Comparison of ENCODE assay signal across 12 cellular contexts in the genomic region with DNA sequence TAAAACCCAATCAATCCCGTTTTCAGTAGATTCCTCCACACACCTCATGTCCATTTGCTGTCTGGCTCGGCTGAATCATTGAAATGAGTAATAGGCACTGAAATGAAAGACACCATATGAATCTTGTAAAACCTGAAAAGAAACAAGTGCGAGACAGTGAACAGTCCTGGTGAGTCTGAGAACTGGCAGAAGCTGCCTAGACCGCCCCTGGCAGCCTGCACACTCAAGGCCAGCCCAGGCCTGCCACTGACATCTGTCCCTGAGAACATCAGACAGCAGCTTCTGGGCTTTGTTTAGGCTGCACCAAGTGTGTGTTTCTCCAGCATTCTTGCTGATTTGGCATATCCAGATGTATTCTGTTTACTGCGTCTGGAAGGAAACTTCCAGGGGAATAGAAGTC. TPM values are rescaled to one million over a fixed set of nuclear protein-coding genes. Genes with fewer than 3 reads are reported as not detected.
A peak's percentile ranks its signal among the peaks of the same experiment; 100 is the strongest.
DNase-seq lines count a peak whose midpoint lies in the region; ATAC-seq and TF ChIP-seq lines count a peak whose summit lies in the region.
"Had no signal": no experiment of that assay in that cellular context is flagged by ENCODE, and none has a peak within 500 bp of the region (broad histone marks: within the 10 kb centered on the region; RNA-seq: fewer than 3 reads in every experiment).

No MANE protein-coding gene starts in this region.

- H3K79me2 ChIP-seq in GM23248 (ENCODE audit: insufficient read depth) = no peaks in the 10 kb centered on the region

- H3K27me3 ChIP-seq in GM23248 (replicated peaks; ENCODE audit: insufficient read depth) (no peaks in the 10 kb centered on the region), left ventricle myocardium inferior (ENCODE audit: low read depth) (no peaks in the 10 kb centered on the region), skeletal muscle satellite cell (ENCODE audit: control insufficient read depth, insufficient read depth, low read length) (no peaks in the 10 kb centered on the region)
- H3K27me3 ChIP-seq: ascending aorta had no signal

- peaks cover 17% of the 10 kb centered on the region for H3K4me1 ChIP-seq in GM23248 (ENCODE audit: insufficient read depth)
- H3K4me1 ChIP-seq in left ventricle myocardium inferior = peaks cover 9% of the 10 kb centered on the region
- peaks cover 24% of the 10 kb centered on the region for H3K4me1 ChIP-seq in skeletal muscle satellite cell (ENCODE audit: control insufficient read depth, insufficient read depth, low read length)
- H3K4me1 ChIP-seq: ascending aorta had no signal

- peak overlapping the region; percentile 21 for H3K9ac ChIP-seq in GM23248
- H3K9ac ChIP-seq in skeletal muscle satellite cell (ENCODE audit: low read depth, low read length) = peak overlapping the region; percentile 41

- H2AFZ ChIP-seq in GM23248 = no peak overlapping the region

- TF ChIP-seq CTCF in left ventricle myocardium inferior (IDR thresholded peaks at IDR 0.05; ENCODE audit: borderline replicate concordance) = no peak

- no peak overlapping the region for H3K27ac Mint-ChIP-seq in effector memory CD8-positive, alpha-beta T cell

- no peak overlapping the region for H3K4me3 Mint-ChIP-seq in effector memory CD8-positive, alpha-beta T cell

- H3F3A ChIP-seq in GM23248 (ENCODE audit: insufficient read depth) = peaks cover 25% of the 10 kb centered on the region

- DNase-seq in GM23248 = peak; percentile 88
- DNase-seq in T1000 (lab: John Stamatoyannopoulos, UW) = peak; percentile 10
- no peak for DNase-seq in left ventricle myocardium inferior
- no peak for DNase-seq in effector memory CD8-positive, alpha-beta T cell
- no peak for DNase-seq in activated gamma-delta T cell treated with Interleukin-2 at 50 U/mL for 16 hours
- DNase-seq in HuH-7.5 (ENCODE audit: low spot score) = no peak
- DNase-seq: left cardiac atrium; stimulated activated CD4-positive, alpha-beta T cell treated with anti-CD3 and anti-CD28 coated beads, Interleukin-4, amount 100 ng/mL, for 24 hours had no signal

- ATAC-seq in effector memory CD8-positive, alpha-beta T cell (replicated peaks) = no peak
- ATAC-seq in HG03432 (IDR thresholded peaks at IDR 0.05; ENCODE audit: unreplicated experiment) = no peak

- H3K9me3 Mint-ChIP-seq in effector memory CD8-positive, alpha-beta T cell = no peaks in the 10 kb centered on the region

- peak overlapping the region; percentile 39 for H3K4me2 ChIP-seq in GM23248 (ENCODE audit: unreplicated experiment)
- peak overlapping the region; percentile 26 for H3K4me2 ChIP-seq in skeletal muscle satellite cell (ENCODE audit: low read length)

- WGBS in GM23248 (ENCODE audit: low coverage in 1 of 2, low lambda C conversion rate in 2 of 2, missing lambda C conversion rate in 2 of 2), 2 experiments = 1 to 3% methylated on average over 5 of the region's 5 CpGs

- no peaks in the 10 kb centered on the region for H3K9me2 ChIP-seq in GM23248 (ENCODE audit: insufficient read depth)

- H3K36me3 Mint-ChIP-seq in effector memory CD8-positive, alpha-beta T cell (ENCODE audit: insufficient read depth) = peaks cover 4% of the 10 kb centered on the region

- no peaks in the 10 kb centered on the region for H3K27me3 Mint-ChIP-seq in effector memory CD8-positive, alpha-beta T cell

- intact Hi-C loops in left ventricle myocardium inferior (cut with micrococcal nuclease) = no loop called here

- H3K27ac ChIP-seq in GM23248 (peak overlapping the region; percentile 60), left ventricle myocardium inferior (replicated peaks) (peak overlapping the region; percentile 14)
- H3K27ac ChIP-seq: ascending aorta, VCaP had no signal

- peaks cover 0 to 4% of the 10 kb centered on the region in 2 donors for H3K4me1 Mint-ChIP-seq in effector memory CD8-positive, alpha-beta T cell (ENCODE audit: low read depth in 2 of 2)

- H4K20me1 ChIP-seq in GM23248 (ENCODE audit: insufficient read depth) = no peaks in the 10 kb centered on the region

- 0 out of 2 replicates have a peak overlapping the region, but pooled peaks have one; percentile 19 for H3K4me3 ChIP-seq in GM23248
- no peak overlapping the region for H3K4me3 ChIP-seq in left ventricle myocardium inferior
- H3K4me3 ChIP-seq in skeletal muscle satellite cell (ENCODE audit: low read length) = no peak overlapping the region
- H3K4me3 ChIP-seq: ascending aorta had no signal

- no peaks in the 10 kb centered on the region for H3K9me3 ChIP-seq in GM23248 (ENCODE audit: low read depth)
- H3K9me3 ChIP-seq in left ventricle myocardium inferior (replicated peaks) = no peaks in the 10 kb centered on the region
- H3K9me3 ChIP-seq in skeletal muscle satellite cell (replicated peaks; ENCODE audit: low read length) = no peaks in the 10 kb centered on the region
- H3K9me3 ChIP-seq: ascending aorta had no signal

- H3K36me3 ChIP-seq in GM23248 (ENCODE audit: low read depth) (no peaks in the 10 kb centered on the region), left ventricle myocardium inferior (peaks cover 14% of the 10 kb centered on the region), skeletal muscle satellite cell (ENCODE audit: insufficient read depth, low read length) (no peaks in the 10 kb centered on the region)

- in situ Hi-C loops in GM23248 (cut with MboI) = no loop called here

RNA-seq across cellular contexts. Expression of a gene that starts 44.8 kb away (rescaled TPM):
- 33.7 and 35.9 TPM in 2 replicates for total RNA-seq in GM23248 (2014; rRNA removed; shearing (Covaris generic))
- 15.5 and 16.1 TPM in 2 replicates for polyA plus RNA-seq in GM23248 (2016; fragmentation: Nextera tagmentation; extraction: Ambion mirVana)
- total RNA-seq in left ventricle myocardium inferior = 11.3 TPM
- 38.0 and 43.9 TPM in 2 replicates for total RNA-seq in skeletal muscle satellite cell (2012; rRNA removed)

Comparison
In these comparisons a context has a peak if more than half of its experiments do, and no peak if none do; other contexts are left out.
1. DNase-seq: peak in GM23248 (single experiment) and T1000 (single experiment); none in left ventricle myocardium inferior (single experiment), effector memory CD8-positive, alpha-beta T cell (0 of 3), activated gamma-delta T cell treated with Interleukin-2 at 50 U/mL for 16 hours (single experiment) and HuH-7.5 (single experiment).